ENCODE assay signal across 11 cellular contexts in the genomic region with DNA sequence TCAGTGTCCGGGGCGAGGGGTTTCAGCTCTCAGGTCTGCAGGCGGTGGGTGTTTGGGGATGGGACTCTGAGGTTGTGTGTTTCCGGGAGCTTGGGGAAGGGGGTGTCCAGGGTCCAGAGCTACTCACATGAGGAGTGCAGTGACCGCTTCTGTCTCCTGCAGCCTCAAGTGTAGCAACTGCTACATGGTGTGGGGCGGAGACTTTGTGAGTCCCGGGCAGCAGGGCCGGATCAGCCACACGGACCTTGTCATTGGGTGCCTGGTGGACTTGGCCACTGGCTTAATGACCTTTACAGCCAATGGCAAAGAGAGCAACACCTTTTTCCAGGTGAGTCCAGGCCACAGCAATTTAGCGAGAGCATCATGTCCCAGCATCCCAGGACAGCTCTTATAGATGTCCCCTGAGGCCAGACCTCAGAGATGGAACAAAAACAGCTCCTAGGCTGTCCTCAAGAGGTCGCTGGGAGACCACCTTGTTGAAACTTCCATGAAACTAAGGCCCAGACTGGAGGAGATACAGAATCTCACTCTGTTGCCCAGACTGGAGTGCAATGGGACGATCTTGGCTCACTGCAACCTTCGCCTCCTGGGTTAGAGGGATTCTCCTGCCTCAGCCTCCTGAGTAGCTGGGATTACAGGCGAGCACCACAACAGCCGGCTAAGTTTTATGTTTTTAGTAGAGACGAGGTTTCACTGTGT. TPM values are rescaled to one million over a fixed set of nuclear protein-coding genes. Genes with fewer than 3 reads are reported as not detected.
DNase-seq lines count a peak whose midpoint lies in the region; ATAC-seq and TF ChIP-seq lines count a peak whose summit lies in the region.
"Had no signal": no experiment of that assay in that cellular context is flagged by ENCODE, and none has a peak within 500 bp of the region (broad histone marks: within the 10 kb centered on the region; RNA-seq: fewer than 3 reads in every experiment).

No MANE protein-coding gene starts in this region.

- no peak overlapping the region for H3K27ac ChIP-seq in DOHH2 (ENCODE audit: low read depth, low read length)
- H3K27ac ChIP-seq in Panc1 (ENCODE audit: low read length): no peak overlapping the region
- H3K27ac ChIP-seq in ascending aorta: no peak overlapping the region
- H3K27ac ChIP-seq: ovary had no signal

- no peaks in the 10 kb centered on the region for H3K9me2 ChIP-seq in DOHH2 (replicated peaks; ENCODE audit: control insufficient read depth, low read length)

- in situ Hi-C loops in Panc1 (cut with HindIII; ENCODE audit: low pct_unique_long_range_greater_than_20kb, low sequenced_read_pairs): no loop called here

- H3K4me3 Mint-ChIP-seq in HFFc6: no peak overlapping the region

- H3K4me1 Mint-ChIP-seq in HFFc6 (ENCODE audit: low read depth): no peaks in the 10 kb centered on the region

- no TSS peak for BruUV-seq in Panc1 (replicated peaks; lab: Mats Ljungman, UMichigan)

- no peak overlapping the region for H3K4me3 ChIP-seq in DOHH2 (ENCODE audit: low read length)
- H3K4me3 ChIP-seq in Panc1 (ENCODE audit: low read depth in 2 of 2, low read length in 2 of 2): no peak overlapping the region
- no peak overlapping the region for H3K4me3 ChIP-seq in ascending aorta
- H3K4me3 ChIP-seq: ovary had no signal

- H3K4me2 ChIP-seq in DOHH2 (ENCODE audit: low read length): no peak overlapping the region

- ATAC-seq in Panc1 (peak; percentile 91), HG02623 (IDR thresholded peaks at IDR 0.05; ENCODE audit: unreplicated experiment) (no peak), GM18868 (IDR thresholded peaks at IDR 0.05; ENCODE audit: unreplicated experiment) (no peak)

- no peaks in the 10 kb centered on the region for H3K9me3 ChIP-seq in DOHH2 (ENCODE audit: control insufficient read depth, insufficient read depth, low read length)
- no peaks in the 10 kb centered on the region for H3K9me3 ChIP-seq in Panc1 (ENCODE audit: control insufficient read depth, insufficient read depth, low read depth, low read length)
- no peaks in the 10 kb centered on the region for H3K9me3 ChIP-seq in ascending aorta
- H3K9me3 ChIP-seq: ovary had no signal

- POLR2A ChIA-PET in Panc1 (lab: Charles Lee): no interaction called here

- CTCF ChIA-PET in Panc1 (lab: Charles Lee): interaction anchor here (0.6 to 1.5 kb wide), 7 partner anchors 9 to 356 kb away, joined by 3 to 4 read pairs (median 3); no protein-coding TSS in a partner anchor

- H3K36me3 Mint-ChIP-seq in HFFc6 (ENCODE audit: low read depth): no peaks in the 10 kb centered on the region

- H3K27me3 Mint-ChIP-seq in HFFc6 (ENCODE audit: insufficient read depth): peaks cover 17% of the 10 kb centered on the region

- TF ChIP-seq CTCF in DOHH2 (IDR thresholded peaks at IDR 0.05; ENCODE audit: low read depth, low read length, poor library complexity, severe bottlenecking) (peak; percentile 65), HFFc6 (IDR thresholded peaks at IDR 0.05) (peak; percentile 37; the same call in 1 of the 2 replicates), Panc1 (IDR thresholded peaks at IDR 0.05) (no peak; the same call in 1 of the 2 replicates), ascending aorta (IDR thresholded peaks at IDR 0.05) (no peak)

- intact Hi-C loops in Panc1 (cut with micrococcal nuclease; ENCODE audit: unreplicated experiment): no loop called here
- intact Hi-C loops in ascending aorta (cut with DNase I): no loop called here

- no peaks in the 10 kb centered on the region for H3K36me3 ChIP-seq in DOHH2 (ENCODE audit: control insufficient read depth, low read length)
- no peaks in the 10 kb centered on the region for H3K36me3 ChIP-seq in Panc1 (ENCODE audit: control insufficient read depth, insufficient read depth, low read length)
- no peaks in the 10 kb centered on the region for H3K36me3 ChIP-seq in ascending aorta
- H3K36me3 ChIP-seq: ovary had no signal

- H3F3A ChIP-seq in DOHH2 (ENCODE audit: control insufficient read depth, insufficient read depth): no peaks in the 10 kb centered on the region

- DNase-seq in HFFc6: no peak
- DNase-seq in Panc1 (ENCODE audit: low read depth, low spot score): no peak
- peak; percentile 55 for DNase-seq in iPS-NIHi11 (ENCODE audit: low spot score)
- no peak for DNase-seq in ascending aorta (ENCODE audit: low spot score in 2 of 2)
- DNase-seq in cerebellum (ENCODE audit: low spot score): no peak
- DNase-seq: amniotic stem cell, ovary, T-helper 9 cell had no signal

- H3K27me3 ChIP-seq in DOHH2 (ENCODE audit: control insufficient read depth, low read length) (0 out of 2 replicates have a peak, but pooled peaks cover 3% of the 10 kb centered on the region), Panc1 (ENCODE audit: control insufficient read depth, insufficient read depth, low read length) (no peaks in the 10 kb centered on the region), ascending aorta (no peaks in the 10 kb centered on the region)
- H3K27me3 ChIP-seq: ovary had no signal

- no peak overlapping the region for H3K27ac Mint-ChIP-seq in HFFc6

- no peaks in the 10 kb centered on the region for H3K79me2 ChIP-seq in DOHH2 (ENCODE audit: control insufficient read depth, low read length)

- no peaks in the 10 kb centered on the region for H3K9me3 Mint-ChIP-seq in HFFc6

- no peaks in the 10 kb centered on the region for H3K4me1 ChIP-seq in DOHH2 (ENCODE audit: control insufficient read depth, low read length)
- no peaks in the 10 kb centered on the region for H3K4me1 ChIP-seq in Panc1 (ENCODE audit: control insufficient read depth, insufficient read depth, low read length)
- no peaks in the 10 kb centered on the region for H3K4me1 ChIP-seq in ascending aorta

- H4K20me1 ChIP-seq in DOHH2 (ENCODE audit: control insufficient read depth, insufficient read depth, low read depth, low read length): 0 out of 2 replicates have a peak, but pooled peaks cover 3% of the 10 kb centered on the region

RNA-seq across cellular contexts. Expression of gene RYR1, which starts 44.9 kb away (rescaled TPM):
- total RNA-seq in HFFc6 (2021; fragmentation: NEBNext Ultra II Directional; extraction: Animal tissue kit (Norgen Biotek cat#: 25700)): not detected
- 34.2 TPM for total RNA-seq in Panc1 (2021; ENCODE audit: unreplicated experiment)
- 87.1 TPM for polyA plus RNA-seq in Panc1 (2012; ENCODE audit: insufficient read length)
- 1.5 TPM for total RNA-seq in ascending aorta
- total RNA-seq in cerebellum: 7.7 TPM

RNA-seq across cellular contexts. Expression of gene RASGRP4, which starts 52.4 kb away (rescaled TPM):
- not detected for total RNA-seq in HFFc6 (2021; fragmentation: NEBNext Ultra II Directional; extraction: Animal tissue kit (Norgen Biotek cat#: 25700))
- total RNA-seq in Panc1 (2021; ENCODE audit: unreplicated experiment): not detected
- not detected for polyA plus RNA-seq in Panc1 (2012; ENCODE audit: insufficient read length)
- total RNA-seq in ascending aorta: 0.64 TPM
- 0.36 TPM for total RNA-seq in cerebellum

Comparison
In these comparisons a context has a peak if more than half of its experiments do, and no peak if none do; other contexts are left out.
1. CTCF ChIP-seq: peak in DOHH2 (single experiment) and HFFc6 (single experiment); none in Panc1 (single experiment) and ascending aorta (0 of 3).